17 cellular contexts compared by ENCODE assay signal in the genomic region with DNA sequence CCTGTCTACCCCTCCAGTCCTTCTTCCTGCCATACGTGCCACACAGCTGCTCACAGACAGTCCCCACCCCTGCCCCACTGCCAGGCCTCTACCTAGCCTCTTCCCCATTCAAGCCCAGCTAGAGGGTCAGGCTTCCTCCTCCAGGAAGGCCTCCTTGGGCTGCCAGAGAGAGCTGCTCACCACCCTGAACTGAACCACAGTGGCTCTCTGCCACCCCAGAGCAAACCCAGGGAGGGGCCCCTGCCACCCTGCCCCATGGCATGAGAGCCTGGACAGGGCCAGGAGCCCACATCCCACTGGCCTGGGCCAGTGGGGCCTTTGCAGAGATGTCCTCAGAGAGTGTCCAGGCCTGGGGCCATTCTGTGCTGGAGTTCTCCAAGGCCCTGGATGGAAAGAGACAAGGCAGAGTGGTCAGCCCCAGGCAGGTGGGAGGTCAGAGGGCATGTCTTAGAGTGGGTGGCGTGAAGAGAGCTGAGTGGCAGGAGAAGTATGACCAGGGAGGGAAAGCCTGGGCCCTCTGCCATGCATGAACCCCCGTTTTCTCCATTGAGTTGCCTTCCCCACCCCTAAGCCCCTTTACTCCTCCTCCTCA. TPM values are rescaled to one million over a fixed set of nuclear protein-coding genes. Genes with fewer than 3 reads are reported as not detected.
"Had no signal": no experiment of that assay in that cellular context is flagged by ENCODE, and none has a peak within 500 bp of the region (broad histone marks: within the 10 kb centered on the region; RNA-seq: fewer than 3 reads in every experiment).

No MANE protein-coding gene starts in this region.

- H3K36me3 ChIP-seq: ovary had no signal

- H3K4me3 ChIP-seq: ovary, skin epidermis had no signal

- H3K27me3 ChIP-seq: ovary had no signal

- H3K9me3 Mint-ChIP-seq: activated naive CD4-positive, alpha-beta T cell treated with anti-CD3 and anti-CD28 coated beads, Interleukin-2, amount 50 U/mL, for 24 hours; activated T-cell treated with anti-CD3 and anti-CD28 coated beads, Interleukin-2, amount 50 U/mL, for 24 hours had no signal

- H3K27ac ChIP-seq: ovary had no signal

- H3K27me3 Mint-ChIP-seq: activated CD8-positive, alpha-beta memory T cell treated with anti-CD3 and anti-CD28 coated beads, Interleukin-2, amount 10 ng/mL, durations not matched to agents 7 days and 5 days; activated naive CD4-positive, alpha-beta T cell treated with anti-CD3 and anti-CD28 coated beads, Interleukin-2, amount 50 U/mL, for 24 hours had no signal

- H3K27ac Mint-ChIP-seq: activated CD8-positive, alpha-beta memory T cell treated with anti-CD3 and anti-CD28 coated beads, Interleukin-2, amount 10 ng/mL, durations not matched to agents 7 days and 5 days; activated naive CD4-positive, alpha-beta T cell treated with anti-CD3 and anti-CD28 coated beads, Interleukin-2, amount 50 U/mL, for 24 hours; activated T-cell treated with anti-CD3 and anti-CD28 coated beads, Interleukin-2, amount 50 U/mL, for 24 hours; brain; nephron; stimulated activated naive B cell treated with anti-CD40 and anti-IgM and Interleukin-4, amounts not matched to agents 10 μg/mL and 1 μg/mL and 100 μg/mL, for 72 hours had no signal

- H3K4me1 Mint-ChIP-seq: activated naive CD4-positive, alpha-beta T cell treated with anti-CD3 and anti-CD28 coated beads, Interleukin-2, amount 50 U/mL, for 24 hours; stimulated activated naive B cell treated with anti-CD40 and anti-IgM and Interleukin-4, amounts not matched to agents 10 μg/mL and 1 μg/mL and 100 μg/mL, for 72 hours had no signal

- H3K4me3 Mint-ChIP-seq: activated CD8-positive, alpha-beta memory T cell treated with anti-CD3 and anti-CD28 coated beads, Interleukin-2, amount 10 ng/mL, durations not matched to agents 7 days and 5 days; activated naive CD4-positive, alpha-beta T cell treated with anti-CD3 and anti-CD28 coated beads, Interleukin-2, amount 50 U/mL, for 24 hours; activated T-cell treated with anti-CD3 and anti-CD28 coated beads, Interleukin-2, amount 50 U/mL, for 24 hours; brain; nephron; stimulated activated naive B cell treated with anti-CD40 and anti-IgM and Interleukin-4, amounts not matched to agents 10 μg/mL and 1 μg/mL and 100 μg/mL, for 72 hours had no signal

- DNase-seq: activated CD4-positive, alpha-beta T cell treated with anti-CD3 and anti-CD28 coated beads for 1 hour; activated CD4-positive, alpha-beta T cell treated with anti-CD3 and anti-CD28 coated beads, Interleukin-2, amount 50 U/mL, for 48 hours; activated CD8-positive, alpha-beta memory T cell treated with anti-CD3 and anti-CD28 coated beads, Interleukin-2, amount 10 ng/mL, durations not matched to agents 7 days and 5 days; activated effector memory CD4-positive, alpha-beta T cell treated with Interleukin-2 at 50 U/mL for 16 hours; activated T-cell treated with anti-CD3 and anti-CD28 coated beads, Interleukin-2, amount 50 U/mL, for 24 hours; ovary; stimulated activated naive B cell treated with anti-CD40 and anti-IgM and Interleukin-4, amounts not matched to agents 10 μg/mL and 1 μg/mL and 100 μg/mL, for 72 hours had no signal

- ATAC-seq: activated CD8-positive, alpha-beta memory T cell treated with anti-CD3 and anti-CD28 coated beads, Interleukin-2, amount 10 ng/mL, durations not matched to agents 7 days and 5 days; stimulated activated naive B cell treated with anti-CD40 and anti-IgM and Interleukin-4, amounts not matched to agents 10 μg/mL and 1 μg/mL and 100 μg/mL, for 72 hours had no signal

- H3K36me3 Mint-ChIP-seq: activated CD8-positive, alpha-beta memory T cell treated with anti-CD3 and anti-CD28 coated beads, Interleukin-2, amount 10 ng/mL, durations not matched to agents 7 days and 5 days; activated naive CD4-positive, alpha-beta T cell treated with anti-CD3 and anti-CD28 coated beads, Interleukin-2, amount 50 U/mL, for 24 hours; brain had no signal

RNA-seq across cellular contexts. Expression of gene TMEM270, which starts 40.4 kb away (rescaled TPM):
- total RNA-seq: activated CD8-positive, alpha-beta memory T cell treated with anti-CD3 and anti-CD28 coated beads, Interleukin-2, amount 10 ng/mL, durations not matched to agents 7 days and 5 days; dermis microvascular lymphatic vessel endothelial cell; fibroblast of villous mesenchyme; lung microvascular endothelial cell; temporal lobe; ureter had no signal
- polyA plus RNA-seq: esophagus, ovary had no signal
